22 cellular contexts compared by ENCODE assay signal in the genomic region with DNA sequence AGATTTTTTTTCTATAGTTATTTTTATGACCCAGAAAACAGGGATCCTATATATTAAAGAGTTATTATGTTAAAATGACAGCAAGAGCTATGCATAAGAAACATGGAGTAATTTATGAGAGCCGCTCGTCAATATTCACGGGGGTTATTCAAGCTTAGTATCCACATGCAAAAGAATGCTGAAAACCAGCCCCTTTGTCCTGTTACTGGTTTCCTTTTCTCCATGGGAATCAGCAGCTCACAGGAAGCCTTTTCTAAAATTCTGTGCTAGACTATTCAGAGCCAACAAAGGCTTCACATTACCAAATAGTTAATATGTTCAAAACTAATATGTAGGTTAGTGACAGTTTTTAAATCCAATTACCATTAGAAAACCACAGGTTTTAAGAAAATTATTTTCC.
"Had no signal": no experiment of that assay in that cellular context is flagged by ENCODE, and none has a peak within 500 bp of the region (broad histone marks: within the 10 kb centered on the region; RNA-seq: fewer than 3 reads in every experiment).

No MANE protein-coding gene starts in this region.

- H3K9me3 Mint-ChIP-seq: activated naive CD4-positive, alpha-beta T cell treated with anti-CD3 and anti-CD28 coated beads, Interleukin-2, amount 50 U/mL, for 24 hours had no signal

- H3K27me3 Mint-ChIP-seq: activated CD4-positive, alpha-beta T cell treated with anti-CD3 and anti-CD28 coated beads for 36 hours; activated naive CD4-positive, alpha-beta T cell treated with anti-CD3 and anti-CD28 coated beads, Interleukin-2, amount 50 U/mL, for 24 hours had no signal

- H3K27me3 ChIP-seq: breast epithelium had no signal

- H3K36me3 Mint-ChIP-seq: activated naive CD4-positive, alpha-beta T cell treated with anti-CD3 and anti-CD28 coated beads, Interleukin-2, amount 50 U/mL, for 24 hours had no signal

- H3K4me3 Mint-ChIP-seq: activated CD4-positive, alpha-beta T cell treated with anti-CD3 and anti-CD28 coated beads for 36 hours; activated CD8-positive, alpha-beta T cell treated with anti-CD3 and anti-CD28 coated beads, Interleukin-2, amount 10 ng/mL, durations not matched to agents 7 days and 5 days; activated naive CD4-positive, alpha-beta T cell treated with anti-CD3 and anti-CD28 coated beads, Interleukin-2, amount 50 U/mL, for 24 hours had no signal

- H3K36me3 ChIP-seq: breast epithelium had no signal

- H3K27ac ChIP-seq: breast epithelium, VCaP had no signal

- H3K4me3 ChIP-seq: breast epithelium had no signal

- DNase-seq: activated CD4-positive, alpha-beta T cell treated with anti-CD3 and anti-CD28 coated beads for 36 hours; activated CD4-positive, alpha-beta T cell treated with anti-CD3 and anti-CD28 coated beads, Interleukin-2, amount 50 U/mL, for 1 hour; activated CD8-positive, alpha-beta memory T cell treated with anti-CD3 and anti-CD28 coated beads, Interleukin-2, amount 50 U/mL, for 48 hours; activated CD8-positive, alpha-beta T cell treated with anti-CD3 and anti-CD28 coated beads, Interleukin-2, amount 10 ng/mL, durations not matched to agents 7 days and 5 days; activated effector memory CD4-positive, alpha-beta T cell treated with Interleukin-2 at 50 U/mL for 16 hours; activated naive CD4-positive, alpha-beta T cell; activated T-cell treated with anti-CD3 and anti-CD28 coated beads, Interleukin-2, amount 50 U/mL, for 1 hour; aorta; caudate nucleus; Kasumi-1; NCI-H1105 treated with DMSO at 0.1 percent for 48 hours; NCI-H1436 treated with DMSO at 0.1 percent for 48 hours; NCI-H187; NCI-H2081; NCI-H446; NCI-H524; SIG-M5; SK-N-SH; T-helper 1 cell had no signal

- H3K4me1 Mint-ChIP-seq: activated CD4-positive, alpha-beta T cell treated with anti-CD3 and anti-CD28 coated beads for 36 hours; activated naive CD4-positive, alpha-beta T cell treated with anti-CD3 and anti-CD28 coated beads, Interleukin-2, amount 50 U/mL, for 24 hours had no signal

- H3K9me3 ChIP-seq: breast epithelium, SK-N-SH had no signal

- H3K27ac Mint-ChIP-seq: activated CD4-positive, alpha-beta T cell treated with anti-CD3 and anti-CD28 coated beads for 36 hours; activated CD8-positive, alpha-beta T cell treated with anti-CD3 and anti-CD28 coated beads, Interleukin-2, amount 10 ng/mL, durations not matched to agents 7 days and 5 days; activated naive CD4-positive, alpha-beta T cell treated with anti-CD3 and anti-CD28 coated beads, Interleukin-2, amount 50 U/mL, for 24 hours had no signal

- H3K4me2 ChIP-seq: SK-N-SH had no signal

- H3K9ac ChIP-seq: SK-N-SH had no signal

- H3K4me1 ChIP-seq: breast epithelium had no signal
